In the genomic region with DNA sequence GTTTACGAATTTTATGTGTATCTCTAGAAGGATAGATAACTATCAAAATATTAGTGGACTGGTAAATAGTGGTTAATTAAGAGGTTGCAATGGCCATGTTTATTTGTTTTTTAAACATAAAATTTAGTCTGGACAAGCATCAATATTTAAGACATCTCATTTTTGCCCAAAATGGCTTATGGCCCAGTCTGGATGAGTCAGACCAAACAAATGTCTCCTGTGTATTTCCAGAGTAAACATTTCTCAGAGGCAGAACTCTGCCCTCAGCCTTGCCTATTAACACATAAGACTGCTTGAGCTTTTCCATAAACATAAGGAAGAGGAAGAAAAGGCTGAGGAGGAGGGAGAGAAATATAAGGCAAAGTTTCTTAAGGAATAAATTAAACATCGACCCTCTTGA, we compare ENCODE assay signal across 11 cellular contexts.
DNase-seq lines count a peak whose midpoint lies in the region; ATAC-seq and TF ChIP-seq lines count a peak whose summit lies in the region.
"Had no signal": no experiment of that assay in that cellular context is flagged by ENCODE, and none has a peak within 500 bp of the region (broad histone marks: within the 10 kb centered on the region; RNA-seq: fewer than 3 reads in every experiment).

No MANE protein-coding gene starts in this region.

- peak; percentile 84 for ATAC-seq in PC-3

- no peak overlapping the region for H3K23ac ChIP-seq in trophoblast cell (ENCODE audit: low read length)

- H3K79me1 ChIP-seq in trophoblast cell (ENCODE audit: low read length) = no peaks in the 10 kb centered on the region

- H3K27me3 ChIP-seq in PC-3 (ENCODE audit: low read length) = no peaks in the 10 kb centered on the region
- no peaks in the 10 kb centered on the region for H3K27me3 ChIP-seq in trophoblast cell (ENCODE audit: insufficient read depth, low read length)

- H3F3A ChIP-seq in PC-3 (ENCODE audit: low read length, unreplicated experiment) = peaks cover 3% of the 10 kb centered on the region

- H2BK120ac ChIP-seq in trophoblast cell (ENCODE audit: insufficient read depth, low read length, poor library complexity) = no peak overlapping the region

- H3K27ac ChIP-seq in PC-3 (ENCODE audit: low read length) (peak overlapping the region; percentile 98), trophoblast cell (ENCODE audit: low read depth, low read length) (peak overlapping the region; percentile 41)

- no peaks in the 10 kb centered on the region for H3K9me2 ChIP-seq in PC-3 (replicated peaks; ENCODE audit: low read length)

- peak overlapping the region; percentile 90 for H3K4me2 ChIP-seq in PC-3 (ENCODE audit: low read length)
- H3K4me2 ChIP-seq in trophoblast cell (ENCODE audit: low read length) = no peak overlapping the region

- H2AFZ ChIP-seq in PC-3 (ENCODE audit: low read length) (no peak overlapping the region), trophoblast cell (ENCODE audit: insufficient read depth, low read length, poor library complexity) (no peak overlapping the region)

- H4K12ac ChIP-seq in trophoblast cell (ENCODE audit: low read depth, low read length) = no peak overlapping the region

- H3K36me3 ChIP-seq in PC-3 (ENCODE audit: low read depth, low read length) = no peaks in the 10 kb centered on the region
- no peaks in the 10 kb centered on the region for H3K36me3 ChIP-seq in trophoblast cell (ENCODE audit: control insufficient read depth in 1 of 2, insufficient read depth in 2 of 2, low read length in 2 of 2)

- H3K4me1 ChIP-seq in PC-3 (ENCODE audit: insufficient read depth, low read length) (peaks cover 50% of the 10 kb centered on the region), trophoblast cell (ENCODE audit: control insufficient read depth in 1 of 2, insufficient read depth in 2 of 2, low read length in 2 of 2) (peaks cover 4% of the 10 kb centered on the region in 2 experiments)

- no peaks in the 10 kb centered on the region for H4K20me1 ChIP-seq in PC-3 (ENCODE audit: low read length)

- H2AK5ac ChIP-seq in trophoblast cell (ENCODE audit: low read length) = no peak overlapping the region

- TF ChIP-seq CTCF in AG10803 (conservative IDR thresholded peaks at IDR 0.05; ENCODE audit: low read length) (no peak), PC-3 (conservative IDR thresholded peaks at IDR 0.05; ENCODE audit: low read depth, low read length) (no peak), fibroblast of mammary gland (conservative IDR thresholded peaks at IDR 0.05; ENCODE audit: control insufficient read depth, insufficient read depth, low read depth, low read length) (no peak)

- POLR2A ChIA-PET in PC-3 (lab: Charles Lee; ENCODE audit: unreplicated experiment) = interaction anchor here (0.5 kb wide), 1 partner anchor 15 kb away, joined by 4 read pairs; no protein-coding TSS in a partner anchor

- no peak overlapping the region for H3K18ac ChIP-seq in trophoblast cell (ENCODE audit: low read length)

- no peak overlapping the region for H4K8ac ChIP-seq in trophoblast cell (ENCODE audit: low read depth, low read length)

- H3K4ac ChIP-seq in trophoblast cell (ENCODE audit: low read depth, low read length) = no peak overlapping the region

- H2BK5ac ChIP-seq in trophoblast cell (ENCODE audit: low read depth, low read length, poor library complexity) = no peak overlapping the region

- H3K9me3 ChIP-seq in PC-3 (ENCODE audit: low read length) (no peaks in the 10 kb centered on the region), trophoblast cell (ENCODE audit: insufficient read depth, low read depth, low read length) (no peaks in the 10 kb centered on the region)

- no TSS peak for BruUV-seq in PC-3 (replicated peaks; lab: Mats Ljungman, UMichigan)

- H3K79me2 ChIP-seq in PC-3 (ENCODE audit: low read length) (no peaks in the 10 kb centered on the region), trophoblast cell (ENCODE audit: control insufficient read depth, insufficient read depth, low read length, poor library complexity) (no peaks in the 10 kb centered on the region)

- intact Hi-C loops in PC-3 (cut with micrococcal nuclease) = loop anchor here (1.0 to 10.0 kb wide), 4 partner anchors 67 to 307 kb away; a partner anchor contains a TSS

- no peak overlapping the region for H2BK12ac ChIP-seq in trophoblast cell (ENCODE audit: low read length)

- H4K91ac ChIP-seq in trophoblast cell (ENCODE audit: low read depth, low read length) = no peak overlapping the region

- DNase-seq in AG10803 (ENCODE audit: low read depth) (peak; percentile 69), PC-3 (peak; percentile 86), fibroblast of mammary gland (ENCODE audit: low read depth) (peak; percentile 84), trophoblast cell (peak in 1 of 2 donors; percentile 53), KG1 (lab: John Stamatoyannopoulos, UW) (no peak), NCI-H2029 (lab: John Stamatoyannopoulos, UW) (no peak), islet precursor cell (no peak)
- DNase-seq in activated CD4-positive, alpha-beta T cell treated with anti-CD3 and anti-CD28 coated beads, Interleukin-2, amount 50 U/mL, for 4 hours = no peak
- DNase-seq: activated CD4-positive, alpha-beta T cell treated with anti-CD3 and anti-CD28 coated beads for 48 hours; amygdala; NCI-H1436 had no signal

- H3K9ac ChIP-seq in PC-3 (ENCODE audit: low read length) (peak overlapping the region; percentile 65), trophoblast cell (ENCODE audit: low read length) (no peak overlapping the region)

- no peak overlapping the region for H3K14ac ChIP-seq in trophoblast cell (ENCODE audit: low read length)

- no CpG with 5 or more reads among the region's 2 CpGs for WGBS in trophoblast cell (ENCODE audit: extremely low coverage, insufficient coverage, insufficient read length)

- H3K4me3 ChIP-seq in AG10803 (ENCODE audit: low read length) (no peak overlapping the region), PC-3 (ENCODE audit: low read length) (peak overlapping the region; percentile 61), fibroblast of mammary gland (ENCODE audit: control insufficient read depth, low read depth, low read length) (no peak overlapping the region), trophoblast cell (ENCODE audit: low read depth, low read length) (no peak overlapping the region)

- CTCF ChIA-PET in PC-3 (lab: Charles Lee) = no interaction called here

Comparison
In these comparisons a context has a peak if more than half of its experiments do, and no peak if none do; other contexts are left out.
1. DNase-seq: peak in AG10803 (single experiment), PC-3 (single experiment) and fibroblast of mammary gland (single experiment); none in KG1 (single experiment), NCI-H2029 (single experiment), activated CD4-positive, alpha-beta T cell treated with anti-CD3 and anti-CD28 coated beads, Interleukin-2, amount 50 U/mL, for 4 hours (0 of 2) and islet precursor cell (single experiment).